14 cellular contexts compared by ENCODE assay signal in genomic region chr12:70307868-70308267, GRCh38. TPM values are rescaled to one million over a fixed set of nuclear protein-coding genes. Genes with fewer than 3 reads are reported as not detected.
DNase-seq lines count a peak whose midpoint lies in the region; ATAC-seq, FAIRE-seq and TF ChIP-seq lines count a peak whose summit lies in the region.
"Had no signal": no experiment of that assay in that cellular context is flagged by ENCODE, and none has a peak within 500 bp of the region (broad histone marks: within the 10 kb centered on the region; RNA-seq: fewer than 3 reads in every experiment).

No MANE protein-coding gene starts in this region.

- H3K4me3 Mint-ChIP-seq in T-helper 17 cell, result no peak overlapping the region
- no peak overlapping the region for H3K4me3 Mint-ChIP-seq in endothelial cell (ENCODE audit: unreplicated experiment)
- H3K4me3 Mint-ChIP-seq: IgD-negative memory B cell had no signal

- H3K4me1 Mint-ChIP-seq in T-helper 17 cell, result peaks cover 22% of the 10 kb centered on the region
- no peaks in the 10 kb centered on the region for H3K4me1 Mint-ChIP-seq in endothelial cell (ENCODE audit: unreplicated experiment)

- no peaks in the 10 kb centered on the region for H3K27me3 ChIP-seq in cardiac muscle cell
- H3K27me3 ChIP-seq in left ventricle myocardium inferior (ENCODE audit: low read depth), result no peaks in the 10 kb centered on the region
- H3K27me3 ChIP-seq: BLaER1 had no signal

- H3K9me3 ChIP-seq in cardiac muscle cell (ENCODE audit: low read depth) (no peaks in the 10 kb centered on the region), left ventricle myocardium inferior (replicated peaks) (peaks cover 11% of the 10 kb centered on the region), T-helper 17 cell (ENCODE audit: control insufficient read depth, low read length, poor library complexity, severe bottlenecking) (no peaks in the 10 kb centered on the region)

- H3K27me3 Mint-ChIP-seq in T-helper 17 cell (no peaks in the 10 kb centered on the region), endothelial cell (ENCODE audit: unreplicated experiment) (peaks cover 9% of the 10 kb centered on the region)
- H3K27me3 Mint-ChIP-seq: IgD-negative memory B cell had no signal

- no peaks in the 10 kb centered on the region for H3K36me3 ChIP-seq in cardiac muscle cell
- H3K36me3 ChIP-seq in left ventricle myocardium inferior, result peaks cover 13% of the 10 kb centered on the region

- H3K27ac ChIP-seq in cardiac muscle cell (peak overlapping the region; percentile 21), left ventricle myocardium inferior (replicated peaks) (no peak overlapping the region)
- H3K27ac ChIP-seq: BLaER1 had no signal

- intact Hi-C loops in left ventricle myocardium inferior (cut with micrococcal nuclease), result no loop called here

- no peak for FAIRE-seq in urothelium cell line (lab: Jason Lieb, UNC)

- no peak for ATAC-seq in T-helper 17 cell
- ATAC-seq in stimulated activated naive CD8-positive, alpha-beta T cell treated with anti-CD3 and anti-CD28 coated beads, Interleukin-15, Interleukin-2, amounts not matched to agents 100 U/mL and 50 U/mL, for 24 hours, result no peak
- no peak for ATAC-seq in HG02610 (IDR thresholded peaks at IDR 0.05; ENCODE audit: unreplicated experiment)
- ATAC-seq: HCT116 had no signal

- peaks cover 4% of the 10 kb centered on the region for H3K36me3 Mint-ChIP-seq in T-helper 17 cell (ENCODE audit: low read depth)
- peaks cover 27% of the 10 kb centered on the region for H3K36me3 Mint-ChIP-seq in endothelial cell (ENCODE audit: low read depth, unreplicated experiment)

- H3K27ac Mint-ChIP-seq in T-helper 17 cell, result peak overlapping the region; percentile 37
- peak overlapping the region; percentile 32 for H3K27ac Mint-ChIP-seq in endothelial cell (ENCODE audit: unreplicated experiment)
- H3K27ac Mint-ChIP-seq: IgD-negative memory B cell had no signal

- H3K4me1 ChIP-seq in cardiac muscle cell (ENCODE audit: low read depth) (no peaks in the 10 kb centered on the region), left ventricle myocardium inferior (peaks cover 5% of the 10 kb centered on the region)
- H3K4me1 ChIP-seq: BLaER1 had no signal

- no peaks in the 10 kb centered on the region for H3K9me3 Mint-ChIP-seq in endothelial cell (ENCODE audit: unreplicated experiment)

- H3K4me3 ChIP-seq in cardiac muscle cell, result no peak overlapping the region
- no peak overlapping the region for H3K4me3 ChIP-seq in left ventricle myocardium inferior
- H3K4me3 ChIP-seq: BLaER1 had no signal

- TF ChIP-seq CTCF in cardiac muscle cell (IDR thresholded peaks at IDR 0.05; ENCODE audit: low read depth, low read length), result no peak
- TF ChIP-seq CTCF in left ventricle myocardium inferior (IDR thresholded peaks at IDR 0.05; ENCODE audit: borderline replicate concordance), result no peak
- no peak for TF ChIP-seq CTCF in endothelial cell (IDR thresholded peaks at IDR 0.05; ENCODE audit: unreplicated experiment)

- DNase-seq in cardiac muscle cell (ENCODE audit: low read depth in 1 of 2, low spot score in 1 of 2) (no peak), left ventricle myocardium inferior (no peak), T-helper 17 cell (no peak), endothelial cell (ENCODE audit: low spot score) (no peak), urothelium cell line (ENCODE audit: low spot score) (no peak)
- DNase-seq in stimulated activated naive CD8-positive, alpha-beta T cell treated with anti-CD3 and anti-CD28 coated beads, Interleukin-15, Interleukin-2, amounts not matched to agents 100 U/mL and 50 U/mL, for 24 hours, result no peak
- DNase-seq: 8988T, AML-193, DMS53, GF-D8 had no signal

RNA-seq across cellular contexts. Expression of gene KCNMB4, which starts 58.2 kb away (rescaled TPM):
- total RNA-seq in cardiac muscle cell, result 20.5 and 22.4 TPM in 2 replicates
- 22.8 and 33.1 TPM in 2 replicates for polyA plus RNA-seq in cardiac muscle cell
- 1.4 TPM for total RNA-seq in left ventricle myocardium inferior
- under 1 TPM; 0.26 to 0.75 TPM for total RNA-seq in T-helper 17 cell
- total RNA-seq in endothelial cell (ENCODE audit: unreplicated experiment), result 17.4 TPM
